Comparison of ENCODE assay signal across 32 cellular contexts in genomic region chr1:114666954-114667353, GRCh38. TPM values are rescaled to one million over a fixed set of nuclear protein-coding genes. Genes with fewer than 3 reads are reported as not detected.
"Had no signal": no experiment of that assay in that cellular context is flagged by ENCODE, and none has a peak within 500 bp of the region (broad histone marks: within the 10 kb centered on the region; RNA-seq: fewer than 3 reads in every experiment).

No MANE protein-coding gene starts in this region.

- H3K4me3 ChIP-seq: coronary artery, dorsolateral prefrontal cortex, heart right ventricle, left lung, lower lobe of right lung, mucosa of descending colon had no signal

- H3K36me3 ChIP-seq: heart right ventricle, left lung, lower lobe of right lung had no signal

- ATAC-seq: esophagus mucosa; heart right ventricle; left cardiac atrium; left lung; left ventricle myocardium superior; lower lobe of right lung; mucosa of descending colon; naive thymus-derived CD8-positive, alpha-beta T cell had no signal

- DNase-seq: dermis blood vessel endothelial cell; dorsolateral prefrontal cortex; effector CD4-positive, alpha-beta T cell; effector memory CD4-positive, alpha-beta T cell; erythroblast; esophagus squamous epithelium; foreskin fibroblast; foreskin melanocyte; glutamatergic neuron; head of caudate nucleus; heart right ventricle; hippocampal formation; immature natural killer cell; islet precursor cell; kidney; kidney glomerular epithelial cell; left cardiac atrium; left lung; left ventricle myocardium superior; lower lobe of right lung; mesenchymal stem cell; mucosa of descending colon; naive B cell; naive thymus-derived CD8-positive, alpha-beta T cell had no signal

- H3K27ac ChIP-seq: coronary artery, dorsolateral prefrontal cortex, epithelial cell of prostate, heart right ventricle, left lung, lower lobe of right lung had no signal

- H3K9me3 ChIP-seq: esophagus squamous epithelium, heart right ventricle, left lung, lower lobe of right lung, mucosa of descending colon had no signal

- H3K27me3 ChIP-seq: esophagus squamous epithelium had no signal

RNA-seq across cellular contexts. Expression of gene AMPD1, which starts 28.4 kb away (rescaled TPM):
- total RNA-seq: dermis blood vessel endothelial cell; dorsolateral prefrontal cortex; esophagus mucosa; glomerular endothelial cell; left cardiac atrium; lower leg skin; lung microvascular endothelial cell; mesenteric fat pad; mesothelial cell of epicardium; naive thymus-derived CD8-positive, alpha-beta T cell had no signal
- polyA plus RNA-seq: heart right ventricle; immature natural killer cell; naive thymus-derived CD8-positive, alpha-beta T cell had no signal
